In genomic region chr4:11632015-11632414, GRCh38 we compare ENCODE assay signal across 21 cellular contexts.
DNase-seq lines count a peak whose midpoint lies in the region; ATAC-seq, FAIRE-seq and TF ChIP-seq lines count a peak whose summit lies in the region.
"Had no signal": no experiment of that assay in that cellular context is flagged by ENCODE, and none has a peak within 500 bp of the region (broad histone marks: within the 10 kb centered on the region; RNA-seq: fewer than 3 reads in every experiment).

No MANE protein-coding gene starts in this region.

- intact Hi-C loops in kidney (cut with DNase I): no loop called here

- no peaks in the 10 kb centered on the region for H3K36me3 ChIP-seq in kidney (ENCODE audit: control insufficient read depth in 1 of 2, insufficient read depth in 2 of 2, low read length in 2 of 2)
- H3K36me3 ChIP-seq: BLaER1 treated with 17β-estradiol and CSF1 and Interleukin-3, amounts not matched to agents 10 nM and 100 nM; gastrocnemius medialis; Peyer's patch had no signal

- no peak overlapping the region for H3K9ac ChIP-seq in kidney (ENCODE audit: low read length in 2 of 2)
- H3K9ac ChIP-seq: BLaER1 treated with 17β-estradiol and CSF1 and Interleukin-3, amounts not matched to agents 10 nM and 100 nM had no signal

- no peak for FAIRE-seq in GM12892 (lab: Jason Lieb, UNC)
- no peak for FAIRE-seq in kidney (lab: Jason Lieb, UNC)
- FAIRE-seq: urothelium cell line had no signal

- peak; percentile 84 for ATAC-seq in esophagus mucosa
- ATAC-seq in HG02884 (IDR thresholded peaks at IDR 0.05; ENCODE audit: unreplicated experiment): no peak
- ATAC-seq: activated T-cell treated with anti-CD3 and anti-CD28 coated beads, Interleukin-2, amount 50 U/mL, for 4 hours; gastrocnemius medialis had no signal

- H3K4me3 ChIP-seq in kidney (ENCODE audit: low read length in 2 of 2): no peak overlapping the region
- H3K4me3 ChIP-seq: BLaER1 treated with 17β-estradiol and CSF1 and Interleukin-3, amounts not matched to agents 10 nM and 100 nM; gastrocnemius medialis; Peyer's patch had no signal

- peaks cover 3 to 12% of the 10 kb centered on the region in 2 donors for H3K4me1 ChIP-seq in kidney (ENCODE audit: control insufficient read depth in 1 of 2, insufficient read depth in 1 of 2, low read depth in 1 of 2, low read length in 2 of 2)
- H3K4me1 ChIP-seq: gastrocnemius medialis, Peyer's patch had no signal

- H3K27ac ChIP-seq in kidney (ENCODE audit: low read depth in 2 of 2, low read length in 2 of 2): no peak overlapping the region
- H3K27ac ChIP-seq: gastrocnemius medialis, Peyer's patch had no signal

- no peak for TF ChIP-seq POLR2A in GM12892 (IDR thresholded peaks at IDR 0.05; ENCODE audit: low read depth, low read length)

- DNase-seq in DMS53 (lab: John Stamatoyannopoulos, UW) (peak; percentile 99), NCI-H128 (lab: John Stamatoyannopoulos, UW; ENCODE audit: unreplicated experiment) (peak; percentile 52), NCI-H510A treated with DMSO at 0.1 percent for 48 hours (lab: John Stamatoyannopoulos, UW) (peak; percentile 75), GM12892 (ENCODE audit: insufficient read length) (no peak), kidney (no peak)
- DNase-seq in NK-92 treated with Interleukin-12 subunit alpha and Interleukin-12 subunit beta, amount 100 ng/mL, for 24 hours (lab: John Stamatoyannopoulos, UW): no peak
- DNase-seq: activated CD4-positive, alpha-beta T cell treated with anti-CD3 and anti-CD28 coated beads for 4 hours; activated naive CD4-positive, alpha-beta T cell treated with anti-CD3 and anti-CD28 coated beads, Interleukin-2, amount 10 ng/mL, durations not matched to agents 7 days and 5 days; activated T-cell treated with anti-CD3 and anti-CD28 coated beads, Interleukin-2, amount 50 U/mL, for 4 hours; erythroblast; gastrocnemius medialis; H9; islet precursor cell; KBM-7; NCI-H1930; Peyer's patch; substantia nigra had no signal

- TF ChIP-seq CTCF in kidney (IDR thresholded peaks at IDR 0.05; ENCODE audit: borderline replicate concordance, extremely low read depth, insufficient read depth): no peak

- H3K9me3 ChIP-seq in kidney (ENCODE audit: control insufficient read depth in 1 of 2, low read length in 2 of 2): no peaks in the 10 kb centered on the region
- H3K9me3 ChIP-seq: BLaER1 treated with 17β-estradiol and CSF1 and Interleukin-3, amounts not matched to agents 10 nM and 100 nM; gastrocnemius medialis; Peyer's patch had no signal

Comparison
In these comparisons a context has a peak if more than half of its experiments do, and no peak if none do; other contexts are left out.
1. DNase-seq: peak in DMS53 (single experiment), NCI-H128 (single experiment) and NCI-H510A treated with DMSO at 0.1 percent for 48 hours (single experiment); none in GM12892 (single experiment), kidney (single experiment) and NK-92 treated with Interleukin-12 subunit alpha and Interleukin-12 subunit beta, amount 100 ng/mL, for 24 hours (single experiment).